1 cellular context compared by ENCODE assay signal in genomic region chr5:173823721-173824567, GRCh38.
TF ChIP-seq lines count a peak whose summit lies in the region.

No MANE protein-coding gene starts in this region.

TF ChIP-seq in HepG2, 621 proteins besides CTCF, POLR2A, EP300 and RAD21 (continued from another document and continues in another):
- no peak for TF ChIP-seq IRF1 (CRISPR knock-in tag; IDR thresholded peaks at IDR 0.05; ENCODE audit: low read depth)
- peak; percentile 75; the same call in 1 of the 2 replicates for TF ChIP-seq CBX5 (CRISPR knock-in tag; IDR thresholded peaks at IDR 0.05; ENCODE audit: borderline replicate concordance)
- no peak; the same call in 1 of the 2 replicates for TF ChIP-seq SRF (IDR thresholded peaks at IDR 0.05; ENCODE audit: low read depth, low read length)
- TF ChIP-seq SOX13 (IDR thresholded peaks at IDR 0.05) = peak; percentile 77; the same call in 1 of the 2 replicates
- peak in 1 of 2 experiments; percentile 90; a peak in 2 of 4 replicates for TF ChIP-seq SOX13 (CRISPR knock-in tag; conservative IDR thresholded peaks at IDR 0.05 in 1 of 2, IDR thresholded peaks at IDR 0.05 in 1 of 2)
- TF ChIP-seq NCOA5 (CRISPR knock-in tag; IDR thresholded peaks at IDR 0.05) = no peak
- TF ChIP-seq ZNF761 (CRISPR knock-in tag; conservative IDR thresholded peaks at IDR 0.05) = 0 out of 2 replicates have a peak, but pooled peaks have one; percentile 70
- TF ChIP-seq ZNF430 (CRISPR knock-in tag; IDR thresholded peaks at IDR 0.05) = peak; percentile 95
- TF ChIP-seq ZFP82 (CRISPR knock-in tag; IDR thresholded peaks at IDR 0.05; ENCODE audit: borderline replicate concordance) = peak; percentile 77; the same call in 1 of the 2 replicates
- TF ChIP-seq ZNF782 (CRISPR knock-in tag; IDR thresholded peaks at IDR 0.05; ENCODE audit: borderline replicate concordance) = no peak; the same call in 1 of the 2 replicates
- no peak for TF ChIP-seq CHCHD3 (CRISPR knock-in tag; IDR thresholded peaks at IDR 0.05)
- TF ChIP-seq ZNF10 (CRISPR knock-in tag; IDR thresholded peaks at IDR 0.05; ENCODE audit: borderline replicate concordance, low read depth) = no peak
- TF ChIP-seq ZHX2 (IDR thresholded peaks at IDR 0.05; ENCODE audit: low read depth) = no peak
- TF ChIP-seq ZHX2 (CRISPR knock-in tag; IDR thresholded peaks at IDR 0.05; ENCODE audit: borderline replicate concordance) = no peak
- TF ChIP-seq ZNF768 (CRISPR knock-in tag; IDR thresholded peaks at IDR 0.05) = no peak
- no peak for TF ChIP-seq ZNF839 (CRISPR knock-in tag; IDR thresholded peaks at IDR 0.05; ENCODE audit: borderline replicate concordance)
- no peak for TF ChIP-seq RARG (CRISPR knock-in tag; IDR thresholded peaks at IDR 0.05; ENCODE audit: low read depth)
- no peak for TF ChIP-seq HNRNPL (IDR thresholded peaks at IDR 0.05; ENCODE audit: low read depth, low read length)
- no peak for TF ChIP-seq PBX2 (CRISPR knock-in tag; IDR thresholded peaks at IDR 0.05)
- no peak for TF ChIP-seq ZNF251 (CRISPR knock-in tag; IDR thresholded peaks at IDR 0.05)
- TF ChIP-seq RFX5 (IDR thresholded peaks at IDR 0.05; ENCODE audit: low read depth, low read length) = no peak
- TF ChIP-seq ZBTB46 (CRISPR knock-in tag; IDR thresholded peaks at IDR 0.05; ENCODE audit: borderline replicate concordance) = no peak
- no peak for TF ChIP-seq CREBL2 (CRISPR knock-in tag; IDR thresholded peaks at IDR 0.05; ENCODE audit: borderline replicate concordance)
- TF ChIP-seq ATF7 (IDR thresholded peaks at IDR 0.05) = no peak
- no peak; the same call in 1 of the 2 replicates for TF ChIP-seq ATF7 (CRISPR knock-in tag; IDR thresholded peaks at IDR 0.05)
- peak; percentile 93 for TF ChIP-seq ELF3 (CRISPR knock-in tag; IDR thresholded peaks at IDR 0.05)
- TF ChIP-seq USF2 (IDR thresholded peaks at IDR 0.05; ENCODE audit: low read depth, low read length) = no peak
- TF ChIP-seq USF2 (CRISPR knock-in tag; IDR thresholded peaks at IDR 0.05; ENCODE audit: borderline replicate concordance) = no peak
- TF ChIP-seq ZNF460 (CRISPR knock-in tag; IDR thresholded peaks at IDR 0.05; ENCODE audit: borderline replicate concordance) = peak; percentile 64; the same call in 1 of the 2 replicates
- TF ChIP-seq SNAPC4 (CRISPR knock-in tag; IDR thresholded peaks at IDR 0.05) = 0 out of 2 replicates have a peak, but pooled peaks have one; percentile 54
- TF ChIP-seq ZNF746 (CRISPR knock-in tag; IDR thresholded peaks at IDR 0.05) = peak; percentile 90
- no peak for TF ChIP-seq ELF4 (CRISPR knock-in tag; IDR thresholded peaks at IDR 0.05; ENCODE audit: borderline replicate concordance)
- no peak for TF ChIP-seq ZNF512 (CRISPR knock-in tag; IDR thresholded peaks at IDR 0.05)
- peak; percentile 85; the same call in 1 of the 2 replicates for TF ChIP-seq ZNF275 (CRISPR knock-in tag; IDR thresholded peaks at IDR 0.05; ENCODE audit: borderline replicate concordance)
- peak; percentile 33; the same call in 1 of the 2 replicates for TF ChIP-seq ZNF333 (CRISPR knock-in tag; IDR thresholded peaks at IDR 0.05; ENCODE audit: borderline replicate concordance)
- no peak; the same call in 1 of the 2 replicates for TF ChIP-seq FUBP1 (CRISPR knock-in tag; IDR thresholded peaks at IDR 0.05; ENCODE audit: borderline replicate concordance)
